ENCODE assay signal across 9 cellular contexts in genomic region chr2:73291093-73291460, GRCh38. TPM values are rescaled to one million over a fixed set of nuclear protein-coding genes. Genes with fewer than 3 reads are reported as not detected.
DNase-seq lines count a peak whose midpoint lies in the region; ATAC-seq and TF ChIP-seq lines count a peak whose summit lies in the region.
"Had no signal": no experiment of that assay in that cellular context is flagged by ENCODE, and none has a peak within 500 bp of the region (broad histone marks: within the 10 kb centered on the region; RNA-seq: fewer than 3 reads in every experiment).

No MANE protein-coding gene starts in this region.

- no CpG with 5 or more reads among the region's 34 CpGs for WGBS in trophoblast cell (ENCODE audit: extremely low coverage, insufficient coverage, insufficient read length)

- H3K14ac ChIP-seq in trophoblast cell (ENCODE audit: low read length), result no peak overlapping the region

- no peak overlapping the region for H3K4ac ChIP-seq in trophoblast cell (ENCODE audit: low read depth, low read length)

- H3K4me2 ChIP-seq in trophoblast cell (ENCODE audit: low read length), result peak overlapping the region; percentile 53

- H2AK5ac ChIP-seq in trophoblast cell (ENCODE audit: low read length), result no peak overlapping the region

- H4K8ac ChIP-seq in trophoblast cell (ENCODE audit: low read depth, low read length), result no peak overlapping the region

- peak overlapping the region in 1 of 2 donors; percentile 24 for H3K4me3 ChIP-seq in foreskin fibroblast (ENCODE audit: low read depth in 1 of 2, low read length in 2 of 2)
- H3K4me3 ChIP-seq in trophoblast cell (ENCODE audit: low read depth, low read length), result no peak overlapping the region

- H2BK120ac ChIP-seq in trophoblast cell (ENCODE audit: insufficient read depth, low read length, poor library complexity), result no peak overlapping the region

- H3K79me1 ChIP-seq in trophoblast cell (ENCODE audit: low read length), result no peaks in the 10 kb centered on the region

- H3K27ac ChIP-seq in trophoblast cell (ENCODE audit: low read depth, low read length), result no peak overlapping the region

- ATAC-seq in HG02981 (IDR thresholded peaks at IDR 0.05; ENCODE audit: unreplicated experiment), result no peak
- ATAC-seq in HG02885 (IDR thresholded peaks at IDR 0.05; ENCODE audit: poor library complexity, unreplicated experiment), result no peak
- no peak for ATAC-seq in HG03571 (IDR thresholded peaks at IDR 0.05; ENCODE audit: unreplicated experiment)

- H4K91ac ChIP-seq in trophoblast cell (ENCODE audit: low read depth, low read length), result no peak overlapping the region

- DNase-seq in DMS 273 (lab: John Stamatoyannopoulos, UW; ENCODE audit: unreplicated experiment) (peak; percentile 86), M059J (ENCODE audit: low read depth) (peak; percentile 12), foreskin fibroblast (peak; percentile 33 to 80), trophoblast cell (peak in 1 of 2 donors; percentile 70)
- DNase-seq in activated T-cell treated with anti-CD3 and anti-CD28 coated beads, Interleukin-2, amount 50 U/mL, for 1 hour, result peak; percentile 71

- H2BK5ac ChIP-seq in trophoblast cell (ENCODE audit: low read depth, low read length, poor library complexity), result no peak overlapping the region

- H3K9ac ChIP-seq in trophoblast cell (ENCODE audit: low read length), result no peak overlapping the region

- peaks cover 3% of the 10 kb centered on the region for H3K9me3 ChIP-seq in trophoblast cell (ENCODE audit: insufficient read depth, low read depth, low read length)

- no peak overlapping the region for H4K12ac ChIP-seq in trophoblast cell (ENCODE audit: low read depth, low read length)

- H3K4me1 ChIP-seq in trophoblast cell (ENCODE audit: control insufficient read depth in 1 of 2, insufficient read depth in 2 of 2, low read length in 2 of 2), result peaks cover 5 to 19% of the 10 kb centered on the region in 2 experiments

- H2BK12ac ChIP-seq in trophoblast cell (ENCODE audit: low read length), result no peak overlapping the region

- TF ChIP-seq CTCF in foreskin fibroblast (IDR thresholded peaks at IDR 0.05; ENCODE audit: low read depth, low read length), result no peak

- no peaks in the 10 kb centered on the region for H3K36me3 ChIP-seq in trophoblast cell (ENCODE audit: control insufficient read depth in 1 of 2, insufficient read depth in 2 of 2, low read length in 2 of 2)

- H3K79me2 ChIP-seq in trophoblast cell (ENCODE audit: control insufficient read depth, insufficient read depth, low read length, poor library complexity), result no peaks in the 10 kb centered on the region

- no peak overlapping the region for H3K18ac ChIP-seq in trophoblast cell (ENCODE audit: low read length)

- H2AFZ ChIP-seq in trophoblast cell (ENCODE audit: insufficient read depth, low read length, poor library complexity), result no peak overlapping the region

- H3K27me3 ChIP-seq in trophoblast cell (ENCODE audit: insufficient read depth, low read length), result peaks cover 48% of the 10 kb centered on the region

- H3K23ac ChIP-seq in trophoblast cell (ENCODE audit: low read length), result no peak overlapping the region

RNA-seq across cellular contexts. Expression of gene EGR4, which starts 2.3 kb away (rescaled TPM):
- total RNA-seq in M059J (2014; rRNA removed; shearing (Covaris generic)), result not detected in 2 replicates
- polyA plus RNA-seq in trophoblast cell (2013), result 0.03 and 0.04 TPM in 2 replicates
- polyA plus RNA-seq: keratinocyte had no signal

RNA-seq across cellular contexts. Expression of gene FBXO41, which starts 6.8 kb away (rescaled TPM):
- total RNA-seq in M059J (2014; rRNA removed; shearing (Covaris generic)), result 1.1 and 2.2 TPM in 2 replicates
- polyA plus RNA-seq in trophoblast cell (2013), result 0.60 and 0.71 TPM in 2 replicates

RNA-seq across cellular contexts. Expression of gene CCT7, which starts 57.0 kb away (rescaled TPM):
- 246 and 380 TPM in 2 replicates for total RNA-seq in M059J (2014; rRNA removed; shearing (Covaris generic))
- 331 and 367 TPM in 2 replicates for polyA plus RNA-seq in trophoblast cell (2013)

RNA-seq across cellular contexts. Expression of gene PRADC1, which starts 58.0 kb away (rescaled TPM):
- total RNA-seq in M059J (2014; rRNA removed; shearing (Covaris generic)), result 32.3 and 35.3 TPM in 2 replicates
- polyA plus RNA-seq in trophoblast cell (2013), result 14.9 and 15.3 TPM in 2 replicates
